Comparison of ENCODE assay signal across 3 cellular contexts in the genomic region with DNA sequence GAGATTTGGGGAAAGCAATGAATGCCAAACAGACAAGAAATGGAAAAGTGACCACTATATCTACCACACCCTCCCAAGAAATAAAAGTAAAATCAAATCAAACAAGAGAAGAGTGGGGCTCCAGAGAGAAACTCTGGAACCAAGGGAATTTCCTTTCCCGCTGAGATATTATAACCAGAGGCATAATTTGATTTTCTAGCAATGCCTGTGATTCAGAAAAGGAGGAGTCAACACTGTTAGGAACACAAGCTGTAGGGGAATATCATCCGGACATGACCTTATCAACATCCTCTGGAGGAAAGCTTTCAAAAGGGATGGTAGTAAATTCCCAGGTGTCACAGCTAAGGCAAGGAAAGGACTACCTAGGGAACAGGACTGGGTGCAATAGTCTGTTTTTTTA.
A peak's percentile ranks its signal among the peaks of the same experiment; 100 is the strongest.
TF ChIP-seq lines count a peak whose summit lies in the region.

No MANE protein-coding gene starts in this region.

TF ChIP-seq in SK-N-SH, 30 proteins besides CTCF, POLR2A, EP300 and RAD21:
- TF ChIP-seq TCF12 (IDR thresholded peaks at IDR 0.05) (peak; percentile 21; the same call in 1 of the 2 replicates), RCOR1 (IDR thresholded peaks at IDR 0.05; ENCODE audit: low read length) (peak; percentile 73; the same call in 1 of the 2 replicates), ELF1 (IDR thresholded peaks at IDR 0.05) (no peak), CHD2 (IDR thresholded peaks at IDR 0.05; ENCODE audit: low read length, partially characterized antibody) (peak; percentile 10)
- TF ChIP-seq, protein P1, sequence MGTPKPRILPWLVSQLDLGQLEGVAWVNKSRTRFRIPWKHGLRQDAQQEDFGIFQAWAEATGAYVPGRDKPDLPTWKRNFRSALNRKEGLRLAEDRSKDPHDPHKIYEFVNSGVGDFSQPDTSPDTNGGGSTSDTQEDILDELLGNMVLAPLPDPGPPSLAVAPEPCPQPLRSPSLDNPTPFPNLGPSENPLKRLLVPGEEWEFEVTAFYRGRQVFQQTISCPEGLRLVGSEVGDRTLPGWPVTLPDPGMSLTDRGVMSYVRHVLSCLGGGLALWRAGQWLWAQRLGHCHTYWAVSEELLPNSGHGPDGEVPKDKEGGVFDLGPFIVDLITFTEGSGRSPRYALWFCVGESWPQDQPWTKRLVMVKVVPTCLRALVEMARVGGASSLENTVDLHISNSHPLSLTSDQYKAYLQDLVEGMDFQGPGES (IDR thresholded peaks at IDR 0.05; ENCODE audit: low read depth, low read length), result no peak

TF ChIP-seq in SK-N-SH treated with all-trans-retinoic acid at 6 μM for 48 hours, 23 proteins besides CTCF, POLR2A, EP300 and RAD21:
- TF ChIP-seq SNAI2 (CRISPR knock-in tag; IDR thresholded peaks at IDR 0.05), result no peak; the same call in 1 of the 2 replicates
- TF ChIP-seq ZNF565 (CRISPR knock-in tag; conservative IDR thresholded peaks at IDR 0.05; ENCODE audit: low read depth), result no peak
- TF ChIP-seq ESRRG (CRISPR knock-in tag; IDR thresholded peaks at IDR 0.05), result no peak
- TF ChIP-seq BACH2 (CRISPR knock-in tag; IDR thresholded peaks at IDR 0.05; ENCODE audit: borderline replicate concordance), result no peak
- peak; percentile 39; the same call in 1 of the 2 replicates for TF ChIP-seq ISL1 (CRISPR knock-in tag; IDR thresholded peaks at IDR 0.05)
- TF ChIP-seq RARB (CRISPR knock-in tag; IDR thresholded peaks at IDR 0.05), result no peak
- no peak for TF ChIP-seq ZFP3 (CRISPR knock-in tag; IDR thresholded peaks at IDR 0.05)
- TF ChIP-seq, protein P2, sequence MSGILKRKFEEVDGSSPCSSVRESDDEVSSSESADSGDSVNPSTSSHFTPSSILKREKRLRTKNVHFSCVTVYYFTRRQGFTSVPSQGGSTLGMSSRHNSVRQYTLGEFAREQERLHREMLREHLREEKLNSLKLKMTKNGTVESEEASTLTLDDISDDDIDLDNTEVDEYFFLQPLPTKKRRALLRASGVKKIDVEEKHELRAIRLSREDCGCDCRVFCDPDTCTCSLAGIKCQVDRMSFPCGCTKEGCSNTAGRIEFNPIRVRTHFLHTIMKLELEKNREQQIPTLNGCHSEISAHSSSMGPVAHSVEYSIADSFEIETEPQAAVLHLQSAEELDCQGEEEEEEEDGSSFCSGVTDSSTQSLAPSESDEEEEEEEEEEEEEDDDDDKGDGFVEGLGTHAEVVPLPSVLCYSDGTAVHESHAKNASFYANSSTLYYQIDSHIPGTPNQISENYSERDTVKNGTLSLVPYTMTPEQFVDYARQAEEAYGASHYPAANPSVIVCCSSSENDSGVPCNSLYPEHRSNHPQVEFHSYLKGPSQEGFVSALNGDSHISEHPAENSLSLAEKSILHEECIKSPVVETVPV (CRISPR knock-in tag; IDR thresholded peaks at IDR 0.05), result no peak
- no peak for TF ChIP-seq ZC3H10 (CRISPR knock-in tag; IDR thresholded peaks at IDR 0.05)
- TF ChIP-seq TSHZ2 (CRISPR knock-in tag; IDR thresholded peaks at IDR 0.05), result peak; percentile 88; the same call in 1 of the 2 replicates
- no peak for TF ChIP-seq GLIS3 (CRISPR knock-in tag; IDR thresholded peaks at IDR 0.05)
- TF ChIP-seq PPARA (CRISPR knock-in tag; IDR thresholded peaks at IDR 0.05; ENCODE audit: borderline replicate concordance), result no peak
- TF ChIP-seq TOX (CRISPR knock-in tag; IDR thresholded peaks at IDR 0.05; ENCODE audit: borderline replicate concordance), result no peak
- peak; percentile 50; the same call in 1 of the 2 replicates for TF ChIP-seq TCF4 (CRISPR knock-in tag; IDR thresholded peaks at IDR 0.05; ENCODE audit: borderline replicate concordance)
- TF ChIP-seq POU6F1 (CRISPR knock-in tag; IDR thresholded peaks at IDR 0.05; ENCODE audit: borderline replicate concordance, low read depth), result no peak
- TF ChIP-seq, protein P3, sequence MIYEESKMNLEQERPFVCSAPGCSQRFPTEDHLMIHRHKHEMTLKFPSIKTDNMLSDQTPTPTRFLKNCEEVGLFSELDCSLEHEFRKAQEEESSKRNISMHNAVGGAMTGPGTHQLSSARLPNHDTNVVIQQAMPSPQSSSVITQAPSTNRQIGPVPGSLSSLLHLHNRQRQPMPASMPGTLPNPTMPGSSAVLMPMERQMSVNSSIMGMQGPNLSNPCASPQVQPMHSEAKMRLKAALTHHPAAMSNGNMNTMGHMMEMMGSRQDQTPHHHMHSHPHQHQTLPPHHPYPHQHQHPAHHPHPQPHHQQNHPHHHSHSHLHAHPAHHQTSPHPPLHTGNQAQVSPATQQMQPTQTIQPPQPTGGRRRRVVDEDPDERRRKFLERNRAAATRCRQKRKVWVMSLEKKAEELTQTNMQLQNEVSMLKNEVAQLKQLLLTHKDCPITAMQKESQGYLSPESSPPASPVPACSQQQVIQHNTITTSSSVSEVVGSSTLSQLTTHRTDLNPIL (CRISPR knock-in tag; IDR thresholded peaks at IDR 0.05; ENCODE audit: low read depth), result no peak
- no peak for TF ChIP-seq ARNTL (CRISPR knock-in tag; IDR thresholded peaks at IDR 0.05; ENCODE audit: borderline replicate concordance, low read depth)

TF ChIP-seq in WTC11, 78 proteins besides CTCF, POLR2A, EP300 and RAD21:
- TF ChIP-seq ZNF416 (CRISPR knock-in tag; IDR thresholded peaks at IDR 0.05) (no peak), ATF1 (CRISPR knock-in tag; IDR thresholded peaks at IDR 0.05) (no peak), TEAD4 (CRISPR knock-in tag; IDR thresholded peaks at IDR 0.05) (no peak), PRDM15 (CRISPR knock-in tag; IDR thresholded peaks at IDR 0.05) (0 out of 2 replicates have a peak, but pooled peaks have one; percentile 32)
